ENCODE assay signal across 19 cellular contexts in genomic region chr2:242029422-242030225, GRCh38.
DNase-seq lines count a peak whose midpoint lies in the region; ATAC-seq and TF ChIP-seq lines count a peak whose summit lies in the region.
"Had no signal": no experiment of that assay in that cellular context is flagged by ENCODE, and none has a peak within 500 bp of the region (broad histone marks: within the 10 kb centered on the region; RNA-seq: fewer than 3 reads in every experiment).

No MANE protein-coding gene starts in this region.

- no peak overlapping the region for H4K5ac ChIP-seq in IMR-90 (ENCODE audit: low read depth, low read length)

- no TSS peak for BruUV-seq in IMR-90 (replicated peaks; lab: Mats Ljungman, UMichigan)

- H3K4me3 Mint-ChIP-seq in endodermal cell, result no peak overlapping the region
- H3K4me3 Mint-ChIP-seq: natural killer cell treated with Interleukin-12 subunit alpha and Interleukin-12 subunit beta and Interleukin-15 and Interleukin-18, amount 100 ng/mL, for 72 hours had no signal

- H2AK5ac ChIP-seq in IMR-90 (ENCODE audit: low read depth, low read length), result no peak overlapping the region

- intact Hi-C loops in IMR-90 (cut with micrococcal nuclease) (no loop called here), sigmoid colon (cut with DNase I) (no loop called here)

- no peak overlapping the region for H4K8ac ChIP-seq in IMR-90 (ENCODE audit: low read depth in 2 of 2, low read length in 2 of 2)

- H2AFZ ChIP-seq in IMR-90 (replicated peaks; ENCODE audit: low read length, poor library complexity), result no peak overlapping the region

- peak; percentile 43 for DNase-seq in activated CD8-positive, alpha-beta memory T cell treated with anti-CD3 and anti-CD28 coated beads, Interleukin-2, amount 50 U/mL, for 48 hours
- no peak for DNase-seq in activated CD8-positive, alpha-beta memory T cell treated with anti-CD3 and anti-CD28 coated beads, Interleukin-2, amount 50 U/mL, for 4 hours
- no peak for DNase-seq in IMR-90
- peak; percentile 27 for DNase-seq in endodermal cell
- DNase-seq in sigmoid colon, result peak; percentile 37
- no peak for DNase-seq in glomerular visceral epithelial cell (ENCODE audit: extremely low spot score)
- no peak for DNase-seq in AG08396 (ENCODE audit: low spot score)
- no peak for DNase-seq in activated gamma-delta T cell (lab: John Stamatoyannopoulos, UW)
- DNase-seq: ACHN; activated naive CD4-positive, alpha-beta T cell treated with Interleukin-2 at 50 U/mL for 16 hours; brain microvascular endothelial cell; effector memory CD4-positive, alpha-beta T cell; H7; KBM-7; NCI-H1436 treated with DMSO at 0.1 percent for 48 hours; NCI-H345; thyroid gland had no signal

- H3K36me3 Mint-ChIP-seq in endodermal cell (ENCODE audit: low read depth), result no peaks in the 10 kb centered on the region
- H3K36me3 Mint-ChIP-seq: natural killer cell treated with Interleukin-12 subunit alpha and Interleukin-12 subunit beta and Interleukin-15 and Interleukin-18, amount 100 ng/mL, for 72 hours had no signal

- H3K9ac ChIP-seq in IMR-90 (ENCODE audit: low read depth, low read length) (no peak overlapping the region), endodermal cell (ENCODE audit: extremely low read depth, low read length, poor library complexity, severe bottlenecking) (no peak overlapping the region)

- no peak overlapping the region for H2BK15ac ChIP-seq in IMR-90 (ENCODE audit: low read depth, low read length)

- H3K9me3 ChIP-seq in IMR-90 (ENCODE audit: control insufficient read depth, insufficient read depth, low read length) (peaks cover 2% of the 10 kb centered on the region; the same call in 1 of the 2 replicates), endodermal cell (ENCODE audit: control insufficient read depth, low read length) (no peaks in the 10 kb centered on the region), sigmoid colon (no peaks in the 10 kb centered on the region)
- H3K9me3 ChIP-seq: thyroid gland had no signal

- H3K9me1 ChIP-seq in IMR-90 (ENCODE audit: insufficient read depth, low read length), result peaks cover 7% of the 10 kb centered on the region; the same call in 1 of the 2 replicates

- H3K27ac Mint-ChIP-seq in endodermal cell, result no peak overlapping the region

- POLR2A ChIA-PET in IMR-90 (lab: Charles Lee; ENCODE audit: unreplicated experiment), result no interaction called here

- H3K4me3 ChIP-seq in IMR-90 (ENCODE audit: insufficient read depth, low read depth, low read length) (no peak overlapping the region), endodermal cell (ENCODE audit: low read length) (no peak overlapping the region), sigmoid colon (no peak overlapping the region)
- H3K4me3 ChIP-seq: thyroid gland had no signal

- peaks cover 8% of the 10 kb centered on the region; the same call in 1 of the 2 replicates for H3K4me1 ChIP-seq in IMR-90 (ENCODE audit: control insufficient read depth, insufficient read depth, low read length)
- no peaks in the 10 kb centered on the region for H3K4me1 ChIP-seq in endodermal cell (ENCODE audit: control insufficient read depth, insufficient read depth, low read length)
- no peaks in the 10 kb centered on the region for H3K4me1 ChIP-seq in sigmoid colon
- H3K4me1 ChIP-seq: thyroid gland had no signal

- CTCF ChIA-PET in IMR-90 (lab: Yijun Ruan, JAX), result no interaction called here

- no peak overlapping the region for H3K18ac ChIP-seq in IMR-90 (ENCODE audit: low read depth, low read length)

- no peak overlapping the region for H3K14ac ChIP-seq in IMR-90 (replicated peaks; ENCODE audit: low read depth, low read length)

- WGBS in IMR-90 (ENCODE audit: extremely low coverage in 2 of 2, insufficient read length in 1 of 2), 2 experiments, result 90% methylated on average over 12 of the region's 21 CpGs; no CpG with 5 or more reads in 1 of the 2 experiments
- 92 to 95% methylated on average over 19 to 21 of the region's 21 CpGs for WGBS in endodermal cell (ENCODE audit: insufficient coverage in 1 of 2, insufficient read length in 1 of 2), 2 experiments
- WGBS in sigmoid colon, 2 donors, result 80 to 84% methylated on average over 21 of the region's 21 CpGs

- no peak for TF ChIP-seq RAD21 in IMR-90 (IDR thresholded peaks at IDR 0.05; ENCODE audit: low read length)

- H3K9me3 Mint-ChIP-seq in endodermal cell, result peaks cover 2% of the 10 kb centered on the region
- H3K9me3 Mint-ChIP-seq: natural killer cell treated with Interleukin-12 subunit alpha and Interleukin-12 subunit beta and Interleukin-15 and Interleukin-18, amount 100 ng/mL, for 72 hours had no signal

- TF ChIP-seq CTCF in IMR-90 (conservative IDR thresholded peaks at IDR 0.05; ENCODE audit: low read depth, low read length) (no peak), endodermal cell (conservative IDR thresholded peaks at IDR 0.05) (peak; percentile 31), sigmoid colon (IDR thresholded peaks at IDR 0.05) (no peak)

- TF ChIP-seq POLR2A in IMR-90 (IDR thresholded peaks at IDR 0.05; ENCODE audit: low read depth, low read length), result no peak
- no peak for TF ChIP-seq POLR2A in sigmoid colon (IDR thresholded peaks at IDR 0.05)

- no peaks in the 10 kb centered on the region for H3K79me1 ChIP-seq in IMR-90 (ENCODE audit: low read depth in 1 of 2, low read length in 2 of 2)

- H3K23ac ChIP-seq in IMR-90 (ENCODE audit: low read depth, low read length), result no peak overlapping the region

- H3K36me3 ChIP-seq in IMR-90 (ENCODE audit: control insufficient read depth, insufficient read depth, low read length) (no peaks in the 10 kb centered on the region), endodermal cell (ENCODE audit: control insufficient read depth, insufficient read depth, low read length) (no peaks in the 10 kb centered on the region), sigmoid colon (no peaks in the 10 kb centered on the region)
- H3K36me3 ChIP-seq: brain microvascular endothelial cell, thyroid gland had no signal

- no peak overlapping the region for H3K4me2 ChIP-seq in IMR-90 (ENCODE audit: low read depth, low read length)

- H2AK9ac ChIP-seq in IMR-90 (replicated peaks; ENCODE audit: low read depth, low read length, poor library complexity), result no peak overlapping the region

- no peak for TF ChIP-seq EP300 in sigmoid colon (IDR thresholded peaks at IDR 0.05)

- H3K27me3 ChIP-seq in IMR-90 (ENCODE audit: control insufficient read depth, insufficient read depth, low read length) (peaks cover 76% of the 10 kb centered on the region), endodermal cell (ENCODE audit: control insufficient read depth, insufficient read depth, low read length, poor library complexity, severe bottlenecking) (peaks cover 9% of the 10 kb centered on the region), sigmoid colon (peaks cover 0 to 9% (median 6%) of the 10 kb centered on the region in 3 donors)
- H3K27me3 ChIP-seq: thyroid gland had no signal

- no peak overlapping the region for H3K56ac ChIP-seq in IMR-90 (ENCODE audit: extremely low read depth, insufficient read depth, low read length)

- H2BK120ac ChIP-seq in IMR-90 (ENCODE audit: low read depth, low read length), result no peak overlapping the region

- H4K91ac ChIP-seq in IMR-90 (ENCODE audit: insufficient read depth, low read depth, low read length), result no peak overlapping the region

- ATAC-seq in IMR-90 (ENCODE audit: low read depth), result no peak
- ATAC-seq: natural killer cell treated with Interleukin-12 subunit alpha and Interleukin-12 subunit beta and Interleukin-15 and Interleukin-18, amount 100 ng/mL, for 72 hours had no signal

- H3K27me3 Mint-ChIP-seq in endodermal cell (ENCODE audit: insufficient read depth), result peaks cover 29% of the 10 kb centered on the region

- H4K20me1 ChIP-seq in IMR-90 (ENCODE audit: insufficient read depth, low read length), result peaks cover 13% of the 10 kb centered on the region

- H3K4ac ChIP-seq in IMR-90 (ENCODE audit: low read depth, low read length), result no peak overlapping the region

- peaks cover 5% of the 10 kb centered on the region for H3K4me1 Mint-ChIP-seq in endodermal cell

- in situ Hi-C loops in IMR-90 (cut with MboI; ENCODE audit: low sequenced_read_pairs), result no loop called here

- H2BK5ac ChIP-seq in IMR-90 (ENCODE audit: low read depth, low read length, poor library complexity, severe bottlenecking), result no peak overlapping the region

- H2BK20ac ChIP-seq in IMR-90 (ENCODE audit: low read depth, low read length), result no peak overlapping the region

- H3K27ac ChIP-seq in IMR-90 (ENCODE audit: insufficient read depth, low read length) (no peak overlapping the region), endodermal cell (ENCODE audit: low read depth, low read length) (no peak overlapping the region), sigmoid colon (no peak overlapping the region)
- H3K27ac ChIP-seq: brain microvascular endothelial cell, thyroid gland, VCaP had no signal

- dilution Hi-C loops in IMR-90 (cut with HindIII; ENCODE audit: low sequenced_read_pairs, unreplicated experiment), result no loop called here

TF ChIP-seq in IMR-90, 13 proteins besides CTCF, POLR2A, EP300 and RAD21:
- peak; percentile 35; the same call in 1 of the 2 replicates for TF ChIP-seq MAFK (IDR thresholded peaks at IDR 0.05; ENCODE audit: low read depth, low read length)
- TF ChIP-seq NFE2L2 (IDR thresholded peaks at IDR 0.05; ENCODE audit: low read depth, low read length), result no peak
TF ChIP-seq in IMR-90: peak in this region for 1.

Comparison
In these comparisons a context has a peak if more than half of its experiments do, and no peak if none do; other contexts are left out.
1. DNase-seq: peak in activated CD8-positive, alpha-beta memory T cell treated with anti-CD3 and anti-CD28 coated beads, Interleukin-2, amount 50 U/mL, for 48 hours (single experiment), endodermal cell (single experiment) and sigmoid colon (single experiment); none in activated CD8-positive, alpha-beta memory T cell treated with anti-CD3 and anti-CD28 coated beads, Interleukin-2, amount 50 U/mL, for 4 hours (single experiment), IMR-90 (single experiment), glomerular visceral epithelial cell (single experiment), AG08396 (single experiment) and activated gamma-delta T cell (single experiment).